Comparison of ENCODE assay signal across 1 cellular context in the genomic region with DNA sequence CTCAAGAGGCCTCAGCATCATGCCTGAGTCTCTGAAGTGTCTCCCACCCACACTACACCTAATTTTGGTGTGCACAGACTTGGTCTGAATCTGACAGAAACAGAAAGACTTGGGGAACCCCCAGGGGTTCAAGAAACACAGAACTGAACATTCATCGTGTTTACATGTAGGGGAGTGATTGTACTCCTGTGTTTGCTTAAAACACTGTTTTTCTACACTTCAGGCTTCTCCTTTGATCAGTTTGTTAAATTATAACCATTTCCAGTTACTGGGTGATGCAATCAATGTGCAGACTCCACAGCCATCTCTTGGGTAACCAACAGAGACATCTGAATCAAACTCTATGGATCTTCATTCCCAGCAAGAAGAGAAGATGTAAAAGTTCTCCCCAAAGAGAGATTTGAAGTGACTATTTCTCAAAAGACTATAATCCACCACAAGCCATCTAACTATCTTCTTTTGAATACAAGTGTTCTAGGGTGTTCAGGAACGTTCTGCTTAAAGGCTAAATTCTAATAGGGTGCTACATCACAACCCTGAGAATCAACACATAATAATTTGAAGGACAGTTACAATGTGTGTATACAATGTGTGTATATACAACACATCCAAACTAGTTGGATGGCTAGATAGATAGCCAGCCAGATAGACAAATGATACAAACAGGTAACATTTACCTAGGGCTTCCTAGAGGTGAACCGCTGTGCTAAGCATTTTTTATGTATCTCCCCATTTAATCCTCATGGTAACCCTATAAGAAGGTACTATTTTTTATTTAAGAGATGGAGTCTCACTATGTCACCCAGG.
TF ChIP-seq lines count a peak whose summit lies in the region.

No MANE protein-coding gene starts in this region.

TF ChIP-seq in GM12878, 131 proteins besides CTCF, POLR2A, EP300 and RAD21 (continued from another document):
- TF ChIP-seq CUX1 (IDR thresholded peaks at IDR 0.05; ENCODE audit: insufficient replicate concordance, low read depth, low read length), result no peak
- TF ChIP-seq POLR2AphosphoS2 (IDR thresholded peaks at IDR 0.05; ENCODE audit: low read depth, low read length), result no peak
- no peak for TF ChIP-seq ATF2 (IDR thresholded peaks at IDR 0.05; ENCODE audit: low read length)
- no peak for TF ChIP-seq SRF (IDR thresholded peaks at IDR 0.05; ENCODE audit: low read depth in 2 of 2, low read length in 2 of 2)
- TF ChIP-seq STAT3 (IDR thresholded peaks at IDR 0.05; ENCODE audit: low read depth, low read length), result no peak
- TF ChIP-seq ATF3 (IDR thresholded peaks at IDR 0.05; ENCODE audit: borderline replicate concordance, extremely low read depth, low read depth, low read length), result no peak
- TF ChIP-seq MEF2B (IDR thresholded peaks at IDR 0.05; ENCODE audit: partially characterized antibody, poor library complexity, severe bottlenecking), result no peak
- no peak for TF ChIP-seq SUZ12 (IDR thresholded peaks at IDR 0.05; ENCODE audit: unreplicated experiment)
- TF ChIP-seq YY1 (IDR thresholded peaks at IDR 0.05; ENCODE audit: low read depth, low read length), result no peak
